1 cellular context compared by ENCODE assay signal in the genomic region with DNA sequence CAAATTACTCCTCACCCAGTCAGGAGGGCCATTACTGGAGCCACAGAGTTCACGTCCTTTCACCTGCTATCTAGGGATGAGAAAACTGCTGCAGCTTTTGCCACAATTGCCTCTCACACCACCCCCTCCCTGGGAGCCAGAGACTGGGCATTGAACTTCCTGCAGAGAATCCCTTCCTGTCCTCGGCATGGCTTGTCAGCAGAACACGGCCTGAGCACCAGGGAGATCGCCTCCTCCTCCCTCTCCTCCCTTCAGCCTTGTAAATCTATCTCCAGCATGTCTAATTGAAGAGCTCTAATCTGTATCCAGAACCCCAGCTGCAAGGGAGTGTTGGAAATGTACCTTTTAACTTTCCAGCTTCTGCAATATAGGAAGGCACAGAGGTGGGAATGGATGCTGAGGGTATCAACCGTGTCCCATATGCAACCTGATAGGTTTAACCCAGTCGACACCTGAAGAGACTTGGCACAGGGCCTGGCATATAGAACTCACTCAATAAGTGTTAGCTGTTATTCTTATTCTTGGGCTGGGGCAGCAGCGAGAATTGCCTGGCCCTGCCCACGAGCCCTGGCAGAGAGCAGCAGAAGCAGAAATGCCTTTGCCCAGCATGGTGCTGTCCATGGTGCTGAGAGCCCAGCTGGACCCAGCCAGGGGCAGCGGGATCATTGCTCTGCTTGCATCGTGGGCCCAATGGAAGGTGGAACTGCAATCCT.
A peak's percentile ranks its signal among the peaks of the same experiment; 100 is the strongest.
TF ChIP-seq lines count a peak whose summit lies in the region.

No MANE protein-coding gene starts in this region.

TF ChIP-seq in HepG2, 621 proteins besides CTCF, POLR2A, EP300 and RAD21 (continued from another document and continues in another):
- TF ChIP-seq ZSCAN12 (CRISPR knock-in tag; IDR thresholded peaks at IDR 0.05), result peak; percentile 91; the same call in 1 of the 2 replicates
- TF ChIP-seq RBM39 (IDR thresholded peaks at IDR 0.05; ENCODE audit: low read depth, low read length, poor library complexity, severe bottlenecking), result no peak
- TF ChIP-seq HDAC2 (CRISPR knock-in tag; IDR thresholded peaks at IDR 0.05), result peak; percentile 90
- no peak for TF ChIP-seq EZH2 (conservative IDR thresholded peaks at IDR 0.05; ENCODE audit: low read depth, low read length)
- no peak for TF ChIP-seq LCORL (IDR thresholded peaks at IDR 0.05)
- no peak for TF ChIP-seq LCORL (CRISPR knock-in tag; IDR thresholded peaks at IDR 0.05)
- TF ChIP-seq ZNF777 (CRISPR knock-in tag; IDR thresholded peaks at IDR 0.05), result peak; percentile 68; the same call in 1 of the 2 replicates
- TF ChIP-seq NFRKB (IDR thresholded peaks at IDR 0.05), result no peak
- TF ChIP-seq THAP11 (CRISPR knock-in tag; IDR thresholded peaks at IDR 0.05), result peak; percentile 75
- TF ChIP-seq, protein P1, sequence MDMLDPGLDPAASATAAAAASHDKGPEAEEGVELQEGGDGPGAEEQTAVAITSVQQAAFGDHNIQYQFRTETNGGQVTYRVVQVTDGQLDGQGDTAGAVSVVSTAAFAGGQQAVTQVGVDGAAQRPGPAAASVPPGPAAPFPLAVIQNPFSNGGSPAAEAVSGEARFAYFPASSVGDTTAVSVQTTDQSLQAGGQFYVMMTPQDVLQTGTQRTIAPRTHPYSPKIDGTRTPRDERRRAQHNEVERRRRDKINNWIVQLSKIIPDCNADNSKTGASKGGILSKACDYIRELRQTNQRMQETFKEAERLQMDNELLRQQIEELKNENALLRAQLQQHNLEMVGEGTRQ (IDR thresholded peaks at IDR 0.05; ENCODE audit: low read depth, low read length), result no peak
- TF ChIP-seq, protein P1 (CRISPR knock-in tag; IDR thresholded peaks at IDR 0.05; ENCODE audit: borderline replicate concordance), result no peak
- TF ChIP-seq, protein P2, sequence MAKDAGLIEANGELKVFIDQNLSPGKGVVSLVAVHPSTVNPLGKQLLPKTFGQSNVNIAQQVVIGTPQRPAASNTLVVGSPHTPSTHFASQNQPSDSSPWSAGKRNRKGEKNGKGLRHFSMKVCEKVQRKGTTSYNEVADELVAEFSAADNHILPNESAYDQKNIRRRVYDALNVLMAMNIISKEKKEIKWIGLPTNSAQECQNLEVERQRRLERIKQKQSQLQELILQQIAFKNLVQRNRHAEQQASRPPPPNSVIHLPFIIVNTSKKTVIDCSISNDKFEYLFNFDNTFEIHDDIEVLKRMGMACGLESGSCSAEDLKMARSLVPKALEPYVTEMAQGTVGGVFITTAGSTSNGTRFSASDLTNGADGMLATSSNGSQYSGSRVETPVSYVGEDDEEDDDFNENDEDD (CRISPR knock-in tag; IDR thresholded peaks at IDR 0.05; ENCODE audit: borderline replicate concordance), result peak; percentile 17; the same call in 1 of the 2 replicates
- peak; percentile 56 for TF ChIP-seq ZFY (CRISPR knock-in tag; IDR thresholded peaks at IDR 0.05)
- TF ChIP-seq PRMT3 (CRISPR knock-in tag; IDR thresholded peaks at IDR 0.05; ENCODE audit: borderline replicate concordance, low read depth), result peak; percentile 55; the same call in 1 of the 2 replicates
- no peak for TF ChIP-seq ZNF17 (CRISPR knock-in tag; IDR thresholded peaks at IDR 0.05)
- TF ChIP-seq, protein P3, sequence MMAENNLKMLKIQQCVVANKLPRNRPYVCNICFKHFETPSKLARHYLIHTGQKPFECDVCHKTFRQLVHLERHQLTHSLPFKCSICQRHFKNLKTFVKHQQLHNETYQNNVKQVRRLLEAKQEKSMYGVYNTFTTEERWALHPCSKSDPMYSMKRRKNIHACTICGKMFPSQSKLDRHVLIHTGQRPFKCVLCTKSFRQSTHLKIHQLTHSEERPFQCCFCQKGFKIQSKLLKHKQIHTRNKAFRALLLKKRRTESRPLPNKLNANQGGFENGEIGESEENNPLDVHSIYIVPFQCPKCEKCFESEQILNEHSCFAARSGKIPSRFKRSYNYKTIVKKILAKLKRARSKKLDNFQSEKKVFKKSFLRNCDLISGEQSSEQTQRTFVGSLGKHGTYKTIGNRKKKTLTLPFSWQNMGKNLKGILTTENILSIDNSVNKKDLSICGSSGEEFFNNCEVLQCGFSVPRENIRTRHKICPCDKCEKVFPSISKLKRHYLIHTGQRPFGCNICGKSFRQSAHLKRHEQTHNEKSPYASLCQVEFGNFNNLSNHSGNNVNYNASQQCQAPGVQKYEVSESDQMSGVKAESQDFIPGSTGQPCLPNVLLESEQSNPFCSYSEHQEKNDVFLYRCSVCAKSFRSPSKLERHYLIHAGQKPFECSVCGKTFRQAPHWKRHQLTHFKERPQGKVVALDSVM (CRISPR knock-in tag; IDR thresholded peaks at IDR 0.05), result no peak
- TF ChIP-seq EEA1 (CRISPR knock-in tag; IDR thresholded peaks at IDR 0.05; ENCODE audit: borderline replicate concordance), result peak; percentile 76; the same call in 1 of the 2 replicates
- TF ChIP-seq, protein P4, sequence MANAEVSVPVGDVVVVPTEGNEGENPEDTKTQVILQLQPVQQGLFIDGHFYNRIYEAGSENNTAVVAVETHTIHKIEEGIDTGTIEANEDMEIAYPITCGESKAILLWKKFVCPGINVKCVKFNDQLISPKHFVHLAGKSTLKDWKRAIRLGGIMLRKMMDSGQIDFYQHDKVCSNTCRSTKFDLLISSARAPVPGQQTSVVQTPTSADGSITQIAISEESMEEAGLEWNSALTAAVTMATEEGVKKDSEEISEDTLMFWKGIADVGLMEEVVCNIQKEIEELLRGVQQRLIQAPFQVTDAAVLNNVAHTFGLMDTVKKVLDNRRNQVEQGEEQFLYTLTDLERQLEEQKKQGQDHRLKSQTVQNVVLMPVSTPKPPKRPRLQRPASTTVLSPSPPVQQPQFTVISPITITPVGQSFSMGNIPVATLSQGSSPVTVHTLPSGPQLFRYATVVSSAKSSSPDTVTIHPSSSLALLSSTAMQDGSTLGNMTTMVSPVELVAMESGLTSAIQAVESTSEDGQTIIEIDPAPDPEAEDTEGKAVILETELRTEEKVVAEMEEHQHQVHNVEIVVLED (CRISPR knock-in tag; IDR thresholded peaks at IDR 0.05; ENCODE audit: borderline replicate concordance), result no peak
- TF ChIP-seq ZNF816 (CRISPR knock-in tag; IDR thresholded peaks at IDR 0.05; ENCODE audit: borderline replicate concordance), result no peak; the same call in 1 of the 2 replicates
- TF ChIP-seq GTF2F1 (IDR thresholded peaks at IDR 0.05; ENCODE audit: low read length), result no peak
- TF ChIP-seq ETV6 (CRISPR knock-in tag; conservative IDR thresholded peaks at IDR 0.05), result peak; percentile 80; the same call in 1 of the 2 replicates
- no peak for TF ChIP-seq PLRG1 (conservative IDR thresholded peaks at IDR 0.05)
- TF ChIP-seq TP53 (CRISPR knock-in tag; conservative IDR thresholded peaks at IDR 0.05), result no peak
- TF ChIP-seq ZMYM3 (CRISPR knock-in tag; IDR thresholded peaks at IDR 0.05), result no peak
- TF ChIP-seq, protein P5, sequence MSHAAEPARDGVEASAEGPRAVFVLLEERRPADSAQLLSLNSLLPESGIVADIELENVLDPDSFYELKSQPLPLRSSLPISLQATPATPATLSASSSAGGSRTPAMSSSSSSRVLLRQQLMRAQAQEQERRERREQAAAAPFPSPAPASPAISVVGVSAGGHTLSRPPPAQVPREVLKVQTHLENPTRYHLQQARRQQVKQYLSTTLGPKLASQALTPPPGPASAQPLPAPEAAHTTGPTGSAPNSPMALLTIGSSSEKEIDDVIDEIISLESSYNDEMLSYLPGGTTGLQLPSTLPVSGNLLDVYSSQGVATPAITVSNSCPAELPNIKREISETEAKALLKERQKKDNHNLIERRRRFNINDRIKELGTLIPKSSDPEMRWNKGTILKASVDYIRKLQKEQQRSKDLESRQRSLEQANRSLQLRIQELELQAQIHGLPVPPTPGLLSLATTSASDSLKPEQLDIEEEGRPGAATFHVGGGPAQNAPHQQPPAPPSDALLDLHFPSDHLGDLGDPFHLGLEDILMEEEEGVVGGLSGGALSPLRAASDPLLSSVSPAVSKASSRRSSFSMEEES (CRISPR knock-in tag; IDR thresholded peaks at IDR 0.05), result peak; percentile 87
- TF ChIP-seq IKZF1 (IDR thresholded peaks at IDR 0.05), result no peak
- TF ChIP-seq, protein P6, sequence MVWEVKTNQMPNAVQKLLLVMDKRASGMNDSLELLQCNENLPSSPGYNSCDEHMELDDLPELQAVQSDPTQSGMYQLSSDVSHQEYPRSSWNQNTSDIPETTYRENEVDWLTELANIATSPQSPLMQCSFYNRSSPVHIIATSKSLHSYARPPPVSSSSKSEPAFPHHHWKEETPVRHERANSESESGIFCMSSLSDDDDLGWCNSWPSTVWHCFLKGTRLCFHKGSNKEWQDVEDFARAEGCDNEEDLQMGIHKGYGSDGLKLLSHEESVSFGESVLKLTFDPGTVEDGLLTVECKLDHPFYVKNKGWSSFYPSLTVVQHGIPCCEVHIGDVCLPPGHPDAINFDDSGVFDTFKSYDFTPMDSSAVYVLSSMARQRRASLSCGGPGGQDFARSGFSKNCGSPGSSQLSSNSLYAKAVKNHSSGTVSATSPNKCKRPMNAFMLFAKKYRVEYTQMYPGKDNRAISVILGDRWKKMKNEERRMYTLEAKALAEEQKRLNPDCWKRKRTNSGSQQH (CRISPR knock-in tag; IDR thresholded peaks at IDR 0.05; ENCODE audit: low read depth), result peak; percentile 93
- no peak for TF ChIP-seq ZNF224 (CRISPR knock-in tag; IDR thresholded peaks at IDR 0.05)
- TF ChIP-seq ZNF556 (CRISPR knock-in tag; IDR thresholded peaks at IDR 0.05; ENCODE audit: borderline replicate concordance), result no peak
- peak; percentile 85 for TF ChIP-seq ZNF12 (CRISPR knock-in tag; IDR thresholded peaks at IDR 0.05)
- TF ChIP-seq ZSCAN9 (CRISPR knock-in tag; IDR thresholded peaks at IDR 0.05; ENCODE audit: borderline replicate concordance), result peak; percentile 99
- no peak for TF ChIP-seq ZNF432 (CRISPR knock-in tag; IDR thresholded peaks at IDR 0.05; ENCODE audit: borderline replicate concordance)
- TF ChIP-seq DR1 (CRISPR knock-in tag; IDR thresholded peaks at IDR 0.05), result no peak
- no peak for TF ChIP-seq ATRX (CRISPR knock-in tag; IDR thresholded peaks at IDR 0.05; ENCODE audit: borderline replicate concordance)
- peak; percentile 93 for TF ChIP-seq ZNF607 (CRISPR knock-in tag; IDR thresholded peaks at IDR 0.05; ENCODE audit: borderline replicate concordance)
- TF ChIP-seq, protein P7, sequence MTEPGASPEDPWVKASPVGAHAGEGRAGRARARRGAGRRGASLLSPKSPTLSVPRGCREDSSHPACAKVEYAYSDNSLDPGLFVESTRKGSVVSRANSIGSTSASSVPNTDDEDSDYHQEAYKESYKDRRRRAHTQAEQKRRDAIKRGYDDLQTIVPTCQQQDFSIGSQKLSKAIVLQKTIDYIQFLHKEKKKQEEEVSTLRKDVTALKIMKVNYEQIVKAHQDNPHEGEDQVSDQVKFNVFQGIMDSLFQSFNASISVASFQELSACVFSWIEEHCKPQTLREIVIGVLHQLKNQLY (CRISPR knock-in tag; IDR thresholded peaks at IDR 0.05), result 0 out of 2 replicates have a peak, but pooled peaks have one; percentile 45
- peak; percentile 82; the same call in 1 of the 2 replicates for TF ChIP-seq MAF1 (CRISPR knock-in tag; IDR thresholded peaks at IDR 0.05; ENCODE audit: borderline replicate concordance)
- TF ChIP-seq RARA (CRISPR knock-in tag; IDR thresholded peaks at IDR 0.05), result peak; percentile 71
- no peak for TF ChIP-seq ZNF30 (CRISPR knock-in tag; IDR thresholded peaks at IDR 0.05)
- TF ChIP-seq, protein P8, sequence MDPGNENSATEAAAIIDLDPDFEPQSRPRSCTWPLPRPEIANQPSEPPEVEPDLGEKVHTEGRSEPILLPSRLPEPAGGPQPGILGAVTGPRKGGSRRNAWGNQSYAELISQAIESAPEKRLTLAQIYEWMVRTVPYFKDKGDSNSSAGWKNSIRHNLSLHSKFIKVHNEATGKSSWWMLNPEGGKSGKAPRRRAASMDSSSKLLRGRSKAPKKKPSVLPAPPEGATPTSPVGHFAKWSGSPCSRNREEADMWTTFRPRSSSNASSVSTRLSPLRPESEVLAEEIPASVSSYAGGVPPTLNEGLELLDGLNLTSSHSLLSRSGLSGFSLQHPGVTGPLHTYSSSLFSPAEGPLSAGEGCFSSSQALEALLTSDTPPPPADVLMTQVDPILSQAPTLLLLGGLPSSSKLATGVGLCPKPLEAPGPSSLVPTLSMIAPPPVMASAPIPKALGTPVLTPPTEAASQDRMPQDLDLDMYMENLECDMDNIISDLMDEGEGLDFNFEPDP (CRISPR knock-in tag; conservative IDR thresholded peaks at IDR 0.05), result 0 out of 2 replicates have a peak, but pooled peaks have one; percentile 42
- TF ChIP-seq, protein P9, sequence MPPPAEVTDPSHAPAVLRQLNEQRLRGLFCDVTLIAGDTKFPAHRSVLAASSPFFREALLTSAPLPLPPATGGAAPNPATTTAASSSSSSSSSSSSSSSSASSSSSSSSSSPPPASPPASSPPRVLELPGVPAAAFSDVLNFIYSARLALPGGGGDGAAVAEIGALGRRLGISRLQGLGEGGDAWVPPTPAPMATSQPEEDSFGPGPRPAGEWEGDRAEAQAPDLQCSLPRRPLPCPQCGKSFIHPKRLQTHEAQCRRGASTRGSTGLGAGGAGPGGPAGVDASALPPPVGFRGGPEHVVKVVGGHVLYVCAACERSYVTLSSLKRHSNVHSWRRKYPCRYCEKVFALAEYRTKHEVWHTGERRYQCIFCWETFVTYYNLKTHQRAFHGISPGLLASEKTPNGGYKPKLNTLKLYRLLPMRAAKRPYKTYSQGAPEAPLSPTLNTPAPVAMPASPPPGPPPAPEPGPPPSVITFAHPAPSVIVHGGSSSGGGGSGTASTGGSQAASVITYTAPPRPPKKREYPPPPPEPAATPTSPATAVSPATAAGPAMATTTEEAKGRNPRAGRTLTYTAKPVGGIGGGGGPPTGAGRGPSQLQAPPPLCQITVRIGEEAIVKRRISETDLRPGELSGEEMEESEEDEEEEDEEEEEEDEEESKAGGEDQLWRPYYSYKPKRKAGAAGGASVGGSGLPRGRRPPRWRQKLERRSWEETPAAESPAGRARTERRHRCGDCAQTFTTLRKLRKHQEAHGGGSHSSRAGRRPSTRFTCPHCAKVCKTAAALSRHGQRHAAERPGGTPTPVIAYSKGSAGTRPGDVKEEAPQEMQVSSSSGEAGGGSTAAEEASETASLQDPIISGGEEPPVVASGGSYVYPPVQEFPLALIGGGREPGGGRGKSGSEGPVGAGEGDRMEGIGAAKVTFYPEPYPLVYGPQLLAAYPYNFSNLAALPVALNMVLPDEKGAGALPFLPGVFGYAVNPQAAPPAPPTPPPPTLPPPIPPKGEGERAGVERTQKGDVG (CRISPR knock-in tag; IDR thresholded peaks at IDR 0.05; ENCODE audit: borderline replicate concordance), result no peak
